9 cellular contexts compared by ENCODE assay signal in genomic region chr12:40107803-40108620, GRCh38. TPM values are rescaled to one million over a fixed set of nuclear protein-coding genes. Genes with fewer than 3 reads are reported as not detected.
A peak's percentile ranks its signal among the peaks of the same experiment; 100 is the strongest.
DNase-seq lines count a peak whose midpoint lies in the region; ATAC-seq and TF ChIP-seq lines count a peak whose summit lies in the region.
"Had no signal": no experiment of that assay in that cellular context is flagged by ENCODE, and none has a peak within 500 bp of the region (broad histone marks: within the 10 kb centered on the region; RNA-seq: fewer than 3 reads in every experiment).

No MANE protein-coding gene starts in this region.

- TF ChIP-seq CTCF in OCI-LY1 (IDR thresholded peaks at IDR 0.05; ENCODE audit: low read length) (no peak), neural cell (IDR thresholded peaks at IDR 0.05; ENCODE audit: poor library complexity, severe bottlenecking) (peak; percentile 4), sigmoid colon (IDR thresholded peaks at IDR 0.05) (peak in 1 of 4 experiments; percentile 13)

- intact Hi-C loops in sigmoid colon (cut with DNase I) = loop anchor here (1.0 to 10.0 kb wide), 4 partner anchors 56 to 663 kb away; partner anchors contain the start of gene KIF21A
- intact Hi-C loops in posterior vena cava (cut with DNase I) = loop anchor here (5.0 kb wide), 1 partner anchor 96 kb away; no protein-coding TSS in a partner anchor

- no peaks in the 10 kb centered on the region for H3K27me3 ChIP-seq in CD8-positive, alpha-beta memory T cell (ENCODE audit: insufficient read depth, low read length, poor library complexity, severe bottlenecking)
- H3K27me3 ChIP-seq in OCI-LY1 (ENCODE audit: insufficient read depth, low read length) = no peaks in the 10 kb centered on the region
- H3K27me3 ChIP-seq in neural cell (ENCODE audit: insufficient read depth, low read depth, low read length) = no peaks in the 10 kb centered on the region
- no peaks in the 10 kb centered on the region for H3K27me3 ChIP-seq in sigmoid colon

- CTCF ChIA-PET in CD8-positive, alpha-beta memory T cell (lab: Charles Lee) = interaction anchor here (0.6 to 12.0 kb wide), 9 partner anchors 9 to 246 kb away, joined by 3 to 117 read pairs (median 3); no protein-coding TSS in a partner anchor

- H3K36me3 Mint-ChIP-seq in CD8-positive, alpha-beta memory T cell = peaks cover 0 to 7% (median 0%) of the 10 kb centered on the region in 3 donors
- H3K36me3 Mint-ChIP-seq in activated naive CD8-positive, alpha-beta T cell treated with anti-CD3 and anti-CD28 coated beads, Interleukin-2, amount 10 ng/mL, durations not matched to agents 7 days and 5 days = peaks cover 2% of the 10 kb centered on the region

- H3K4me3 Mint-ChIP-seq in CD8-positive, alpha-beta memory T cell = peak overlapping the region; percentile 86 to 95 (median 91)
- H3K4me3 Mint-ChIP-seq in activated naive CD8-positive, alpha-beta T cell treated with anti-CD3 and anti-CD28 coated beads, Interleukin-2, amount 10 ng/mL, durations not matched to agents 7 days and 5 days = peak overlapping the region; percentile 76

- no peaks in the 10 kb centered on the region for H3K36me3 ChIP-seq in CD8-positive, alpha-beta memory T cell (ENCODE audit: insufficient read depth, low read length)
- H3K36me3 ChIP-seq in OCI-LY1 (ENCODE audit: insufficient read depth, low read length) (no peaks in the 10 kb centered on the region), neural cell (ENCODE audit: insufficient read depth, low read length) (no peaks in the 10 kb centered on the region), sigmoid colon (no peaks in the 10 kb centered on the region)

- peak overlapping the region in 5 of 8 donors; percentile 63 to 92 (median 81) for H3K27ac Mint-ChIP-seq in CD8-positive, alpha-beta memory T cell
- H3K27ac Mint-ChIP-seq in activated naive CD8-positive, alpha-beta T cell treated with anti-CD3 and anti-CD28 coated beads, Interleukin-2, amount 10 ng/mL, durations not matched to agents 7 days and 5 days = no peak overlapping the region

- H4K20me1 ChIP-seq in OCI-LY1 (ENCODE audit: insufficient read depth, low read length) (no peaks in the 10 kb centered on the region), neural cell (ENCODE audit: insufficient read depth) (no peaks in the 10 kb centered on the region)

- TF ChIP-seq EP300 in neural cell (conservative IDR thresholded peaks at IDR 0.05; ENCODE audit: poor library complexity, severe bottlenecking) = no peak
- no peak for TF ChIP-seq EP300 in sigmoid colon (IDR thresholded peaks at IDR 0.05)

- peaks cover 4% of the 10 kb centered on the region; the same call in 1 of the 2 replicates for H3F3A ChIP-seq in OCI-LY1 (ENCODE audit: insufficient read depth, low read length)
- H3F3A ChIP-seq in neural cell (ENCODE audit: insufficient read depth, low read length, poor library complexity, severe bottlenecking) = no peaks in the 10 kb centered on the region

- TF ChIP-seq POLR2A in sigmoid colon (IDR thresholded peaks at IDR 0.05) = no peak

- H3K4me1 Mint-ChIP-seq in CD8-positive, alpha-beta memory T cell = peaks cover 30 to 35% (median 35%) of the 10 kb centered on the region in 3 donors
- peaks cover 22% of the 10 kb centered on the region for H3K4me1 Mint-ChIP-seq in activated naive CD8-positive, alpha-beta T cell treated with anti-CD3 and anti-CD28 coated beads, Interleukin-2, amount 10 ng/mL, durations not matched to agents 7 days and 5 days

- POLR2A ChIA-PET in CD8-positive, alpha-beta memory T cell (lab: Charles Lee) = interaction anchor here (1.0 kb wide), 1 partner anchor 117 kb away, joined by 5 read pairs; the partner anchor contains the start of gene LRRK2
- POLR2A ChIA-PET in activated naive CD8-positive, alpha-beta T cell treated with anti-CD3 and anti-CD28 coated beads, Interleukin-2, amount 10 ng/mL, durations not matched to agents 7 days and 5 days (lab: Charles Lee) = no interaction called here

- no peaks in the 10 kb centered on the region for H3K9me3 ChIP-seq in CD8-positive, alpha-beta memory T cell (ENCODE audit: low read length)
- H3K9me3 ChIP-seq in OCI-LY1 (ENCODE audit: low read length) (no peaks in the 10 kb centered on the region), neural cell (ENCODE audit: low read length) (no peaks in the 10 kb centered on the region), sigmoid colon (peaks cover 0 to 2% (median 0%) of the 10 kb centered on the region in 4 donors)

- H3K27ac ChIP-seq in CD8-positive, alpha-beta memory T cell (ENCODE audit: low read depth, low read length) = no peak overlapping the region
- H3K27ac ChIP-seq in OCI-LY1 (ENCODE audit: low read depth, low read length, poor library complexity, severe bottlenecking) = peak overlapping the region; percentile 42
- no peak overlapping the region for H3K27ac ChIP-seq in neural cell (ENCODE audit: low read length)
- no peak overlapping the region for H3K27ac ChIP-seq in sigmoid colon

- no peaks in the 10 kb centered on the region for H3K9me3 Mint-ChIP-seq in CD8-positive, alpha-beta memory T cell
- H3K9me3 Mint-ChIP-seq in activated naive CD8-positive, alpha-beta T cell treated with anti-CD3 and anti-CD28 coated beads, Interleukin-2, amount 10 ng/mL, durations not matched to agents 7 days and 5 days = no peaks in the 10 kb centered on the region

- 71 to 81% methylated on average over 29 of the region's 29 CpGs for WGBS in sigmoid colon, 2 donors

- H3K27me3 Mint-ChIP-seq in CD8-positive, alpha-beta memory T cell = no peaks in the 10 kb centered on the region
- H3K27me3 Mint-ChIP-seq in activated naive CD8-positive, alpha-beta T cell treated with anti-CD3 and anti-CD28 coated beads, Interleukin-2, amount 10 ng/mL, durations not matched to agents 7 days and 5 days = peaks cover 3% of the 10 kb centered on the region

- no peak for ATAC-seq in activated naive CD8-positive, alpha-beta T cell treated with anti-CD3 and anti-CD28 coated beads, Interleukin-2, amount 10 ng/mL, durations not matched to agents 7 days and 5 days (ENCODE audit: low read depth)

- no peak overlapping the region for H2AFZ ChIP-seq in OCI-LY1 (ENCODE audit: low read length)
- H2AFZ ChIP-seq in neural cell (ENCODE audit: low read depth, low read length) = no peak overlapping the region

- H3K4me2 ChIP-seq in OCI-LY1 (ENCODE audit: low read length) (peak overlapping the region; percentile 68), neural cell (ENCODE audit: low read length) (no peak overlapping the region)

- H3K9ac ChIP-seq in OCI-LY1 (ENCODE audit: low read length) = 0 out of 2 replicates have a peak overlapping the region, but pooled peaks have one; percentile 24
- no peak overlapping the region for H3K9ac ChIP-seq in neural cell (ENCODE audit: low read length)

- DNase-seq in CD8-positive, alpha-beta memory T cell = no peak
- DNase-seq in activated naive CD8-positive, alpha-beta T cell treated with anti-CD3 and anti-CD28 coated beads, Interleukin-2, amount 10 ng/mL, durations not matched to agents 7 days and 5 days = no peak
- DNase-seq in sigmoid colon = no peak
- no peak for DNase-seq in posterior vena cava (ENCODE audit: low spot score)
- DNase-seq in midbrain (lab: John Stamatoyannopoulos, UW) = no peak
- no peak for DNase-seq in GDM1 (lab: John Stamatoyannopoulos, UW)
- DNase-seq: cerebellar nuclear complex had no signal

- no peak for TF ChIP-seq RAD21 in neural cell (conservative IDR thresholded peaks at IDR 0.05)

- peaks cover 23% of the 10 kb centered on the region for H3K4me1 ChIP-seq in CD8-positive, alpha-beta memory T cell (ENCODE audit: insufficient read depth, low read length)
- H3K4me1 ChIP-seq in OCI-LY1 (ENCODE audit: insufficient read depth, low read length, severe bottlenecking) (peaks cover 46% of the 10 kb centered on the region), sigmoid colon (peaks cover 0 to 34% (median 26%) of the 10 kb centered on the region in 4 donors)

- no peaks in the 10 kb centered on the region for H3K9me2 ChIP-seq in OCI-LY1 (ENCODE audit: low read depth, low read length)
- no peaks in the 10 kb centered on the region for H3K9me2 ChIP-seq in neural cell (ENCODE audit: insufficient read depth, low read length)

- H3K79me2 ChIP-seq in OCI-LY1 (ENCODE audit: insufficient read depth, low read length) (no peaks in the 10 kb centered on the region), neural cell (replicated peaks; ENCODE audit: insufficient read depth, low read length) (no peaks in the 10 kb centered on the region)

- no peak overlapping the region for H3K4me3 ChIP-seq in CD8-positive, alpha-beta memory T cell (ENCODE audit: low read length)
- H3K4me3 ChIP-seq in OCI-LY1 (ENCODE audit: low read depth, low read length, poor library complexity, severe bottlenecking) (peak overlapping the region; percentile 92), neural cell (ENCODE audit: low read length) (no peak overlapping the region), sigmoid colon (peak overlapping the region in 2 of 4 donors; percentile 99 to 100)

RNA-seq across cellular contexts. Expression of gene SLC2A13, which starts 2.1 kb away (rescaled TPM):
- total RNA-seq in CD8-positive, alpha-beta memory T cell = 1 to 10 TPM; 6.3 to 6.5 TPM
- 2.1 TPM for polyA plus RNA-seq in CD8-positive, alpha-beta memory T cell
- 1 to 10 TPM; 8.1 to 8.5 TPM for total RNA-seq in activated naive CD8-positive, alpha-beta T cell treated with anti-CD3 and anti-CD28 coated beads, Interleukin-2, amount 10 ng/mL, durations not matched to agents 7 days and 5 days
- 10.7 and 11.1 TPM in 2 replicates for polyA plus RNA-seq in neural cell
- polyA minus RNA-seq in neural cell = 33.2 and 33.8 TPM in 2 replicates
- 10 to 100 TPM; 20.2 to 32.3 (median 29.7) TPM for total RNA-seq in sigmoid colon
- 1 to 10 TPM; 1.8 to 5.6 (median 2.8) TPM for polyA plus RNA-seq in sigmoid colon
- 10 to 100 TPM; 11.0 to 14.1 TPM for total RNA-seq in posterior vena cava
